In the genomic region with DNA sequence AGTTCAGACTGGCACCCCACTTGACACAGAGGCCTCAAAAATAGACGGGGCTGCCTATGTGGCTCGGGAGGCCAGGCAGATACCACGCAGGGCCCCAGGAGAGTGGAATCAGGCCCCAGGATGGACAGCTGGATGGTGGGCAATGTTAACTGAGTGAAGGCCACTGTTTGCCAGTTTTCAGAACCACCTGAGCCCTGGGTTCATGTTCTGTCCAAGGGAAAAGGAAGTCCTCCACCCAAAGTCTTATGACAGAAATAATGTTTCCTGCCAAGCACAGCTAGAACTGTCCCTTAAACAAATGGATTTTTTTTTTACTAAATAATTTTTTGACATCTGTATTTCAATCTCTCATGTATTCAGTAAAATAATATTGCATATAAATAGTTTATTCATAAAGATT, we compare ENCODE assay signal across 25 cellular contexts.
"Had no signal": no experiment of that assay in that cellular context is flagged by ENCODE, and none has a peak within 500 bp of the region (broad histone marks: within the 10 kb centered on the region; RNA-seq: fewer than 3 reads in every experiment).

No MANE protein-coding gene starts in this region.

- ATAC-seq: activated T-helper 17 cell treated with anti-CD3 and anti-CD28 coated beads, Interleukin-2, amount 50 U/mL, for 72 hours; HepG2; Panc1; T-cell had no signal

- H3K27me3 ChIP-seq: adrenal gland, MG63 had no signal

- H3K9me3 ChIP-seq: adrenal gland, MG63 had no signal

- H3K4me3 ChIP-seq: adrenal gland, MG63, SK-N-MC had no signal

- H3K27ac ChIP-seq: SK-N-MC, VCaP had no signal

- H3K4me1 ChIP-seq: adrenal gland had no signal

- DNase-seq: activated CD4-positive, alpha-beta memory T cell treated with anti-CD3 and anti-CD28 coated beads, Interleukin-2, amount 10 ng/mL, durations not matched to agents 7 days and 5 days; activated CD4-positive, alpha-beta T cell treated with anti-CD3 and anti-CD28 coated beads, Interleukin-2, amount 10 ng/mL, durations not matched to agents 7 days and 5 days; activated CD4-positive, CD25-positive, alpha-beta regulatory T cell; activated gamma-delta T cell treated with Interleukin-2 at 50 U/mL for 16 hours; activated naive CD4-positive, alpha-beta T cell treated with anti-CD3 and anti-CD28 coated beads, Interleukin-2, amount 10 ng/mL, durations not matched to agents 7 days and 5 days; activated naive CD8-positive, alpha-beta T cell treated with anti-CD3 and anti-CD28 coated beads for 36 hours; activated T-cell treated with anti-CD3 and anti-CD28 coated beads for 4 hours; activated T-cell treated with anti-CD3 and anti-CD28 coated beads, Interleukin-2, amount 50 U/mL, for 48 hours; NCI-H1092 treated with DMSO at 0.1 percent for 48 hours; NCI-H1417 treated with DMSO at 0.1 percent for 48 hours; NCI-H1694; NCI-H2029; NCI-H510A treated with DMSO at 0.1 percent for 48 hours; NCI-H69; NK-92 treated with Interleukin-12 subunit alpha and Interleukin-12 subunit beta, amount 100 ng/mL, for 24 hours; OCI-M1; SIG-M5; T-cell had no signal

- H3K36me3 ChIP-seq: adrenal gland, MG63 had no signal
